19 cellular contexts compared by ENCODE assay signal in the genomic region with DNA sequence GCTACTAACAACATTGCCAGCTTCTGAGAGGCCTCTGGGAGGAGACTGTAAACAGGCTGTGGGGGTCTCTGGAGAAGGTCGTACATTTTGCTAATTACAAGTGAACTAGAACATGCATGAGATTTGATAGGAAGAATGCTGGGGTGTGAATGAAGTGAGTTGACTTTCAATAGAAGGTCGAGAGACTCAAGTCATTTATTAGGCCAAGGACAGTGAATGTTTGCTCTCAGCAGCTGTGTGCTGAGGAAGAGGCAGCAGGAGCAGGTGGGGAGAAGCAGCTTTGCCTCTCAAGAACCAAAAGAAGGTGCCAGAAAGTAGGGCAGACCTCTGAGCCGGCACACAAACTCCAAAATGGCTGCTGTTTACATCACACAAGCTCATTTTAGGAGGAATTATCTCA.
DNase-seq lines count a peak whose midpoint lies in the region; ATAC-seq and TF ChIP-seq lines count a peak whose summit lies in the region.
"Had no signal": no experiment of that assay in that cellular context is flagged by ENCODE, and none has a peak within 500 bp of the region (broad histone marks: within the 10 kb centered on the region; RNA-seq: fewer than 3 reads in every experiment).

No MANE protein-coding gene starts in this region.

- no peaks in the 10 kb centered on the region for H3K27me3 ChIP-seq in HUES64 (ENCODE audit: insufficient read depth, low read length)
- H3K27me3 ChIP-seq: BLaER1, Peyer's patch, SJSA1 had no signal

- no peaks in the 10 kb centered on the region; the same call in 1 of the 2 replicates for H3K9me3 ChIP-seq in HUES64 (ENCODE audit: insufficient read depth, low read depth, low read length)
- H3K9me3 ChIP-seq: BLaER1, Peyer's patch, SJSA1 had no signal

- ATAC-seq in HG02885 (IDR thresholded peaks at IDR 0.05; ENCODE audit: poor library complexity, unreplicated experiment), result no peak
- no peak for ATAC-seq in GM18907 (IDR thresholded peaks at IDR 0.05; ENCODE audit: unreplicated experiment)
- no peak for ATAC-seq in omental fat pad (ENCODE audit: low FRiP score)
- ATAC-seq: CD8-positive, alpha-beta T cell had no signal

- no peak for TF ChIP-seq CTCF in 22Rv1 (IDR thresholded peaks at IDR 0.05)
- TF ChIP-seq CTCF in C4-2B (conservative IDR thresholded peaks at IDR 0.05), result no peak
- TF ChIP-seq CTCF in omental fat pad (IDR thresholded peaks at IDR 0.05), result no peak

- H3K4me1 ChIP-seq in HUES64 (ENCODE audit: insufficient read depth, low read length), result peaks cover 61% of the 10 kb centered on the region
- H3K4me1 ChIP-seq: BLaER1, Peyer's patch, SJSA1 had no signal

- H3K4me3 ChIP-seq in HUES64 (ENCODE audit: low read length), result no peak overlapping the region
- H3K4me3 ChIP-seq: BLaER1, Peyer's patch, SJSA1 had no signal

- H3K36me3 ChIP-seq in HUES64 (ENCODE audit: insufficient read depth, low read length), result peaks cover 60% of the 10 kb centered on the region
- H3K36me3 ChIP-seq: BLaER1, Peyer's patch, SJSA1 had no signal

- no peak overlapping the region for H3K9ac ChIP-seq in HUES64 (ENCODE audit: low read depth, low read length)
- H3K9ac ChIP-seq: BLaER1 had no signal

- DNase-seq in islet precursor cell, result peak; percentile 26
- no peak for DNase-seq in omental fat pad (ENCODE audit: low spot score)
- DNase-seq: ACHN; CD8-positive, alpha-beta T cell; GOT3; KG1; NCI-H1092 treated with DMSO at 0.1 percent for 48 hours; NCI-H146; NCI-H2171; NCI-H524; NCI-H82; Peyer's patch had no signal

- 74% methylated on average over 3 of the region's 3 CpGs for WGBS in HUES64

- H3K27ac ChIP-seq in 22Rv1 (peak overlapping the region; percentile 35), C4-2B (peak overlapping the region; percentile 88), HUES64 (ENCODE audit: low read depth, low read length) (peak overlapping the region; percentile 31)
- H3K27ac ChIP-seq: BLaER1, Peyer's patch, SJSA1 had no signal

Comparison
In these comparisons a context has a peak if more than half of its experiments do, and no peak if none do; other contexts are left out.
1. H3K27ac ChIP-seq: peak in every context shown above with its lines; median percentile 88 in C4-2B; 35 in 22Rv1; 31 in HUES64.